25 cellular contexts compared by ENCODE assay signal in the genomic region with DNA sequence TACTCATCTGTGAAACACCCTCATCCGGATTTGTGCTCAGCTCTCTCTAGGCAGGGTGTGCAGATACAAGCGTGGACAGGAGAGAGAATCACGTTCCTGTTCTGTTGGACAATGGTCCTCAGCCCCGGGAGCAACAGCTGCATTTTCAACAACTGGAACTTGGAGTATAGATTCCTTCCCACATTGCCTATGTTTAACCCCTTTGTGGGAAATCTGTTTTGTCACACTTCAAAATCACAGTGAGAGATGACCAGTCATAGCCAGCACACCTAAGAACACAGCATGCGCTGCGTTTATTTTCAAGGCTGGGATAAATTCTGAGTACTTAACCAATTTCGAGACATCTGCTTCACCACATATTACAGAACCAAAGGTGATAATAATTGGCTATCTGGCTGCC. TPM values are rescaled to one million over a fixed set of nuclear protein-coding genes. Genes with fewer than 3 reads are reported as not detected.
DNase-seq lines count a peak whose midpoint lies in the region; ATAC-seq lines count a peak whose summit lies in the region.
"Had no signal": no experiment of that assay in that cellular context is flagged by ENCODE, and none has a peak within 500 bp of the region (broad histone marks: within the 10 kb centered on the region; RNA-seq: fewer than 3 reads in every experiment).

No MANE protein-coding gene starts in this region.

- H3K9me3 ChIP-seq in Karpas-422 (ENCODE audit: low read length) = no peaks in the 10 kb centered on the region
- no peaks in the 10 kb centered on the region for H3K9me3 ChIP-seq in SJCRH30 (replicated peaks)
- H3K9me3 ChIP-seq: BE2C, SK-N-SH had no signal

- H3K4me2 ChIP-seq in Karpas-422 (ENCODE audit: low read depth, low read length, poor library complexity, severe bottlenecking) = no peak overlapping the region
- H3K4me2 ChIP-seq: KMS-11, SK-N-SH had no signal

- peaks cover 14% of the 10 kb centered on the region for H3K4me1 ChIP-seq in Karpas-422 (ENCODE audit: low read length)
- H3K4me1 ChIP-seq in SJCRH30 = peaks cover 14% of the 10 kb centered on the region
- H3K4me1 ChIP-seq: BE2C had no signal

- H3K27ac ChIP-seq in Karpas-422 (ENCODE audit: low read length) (peak overlapping the region; percentile 41; the same call in 1 of the 2 replicates), SJCRH30 (peak overlapping the region; percentile 39; the same call in 1 of the 2 replicates)
- H3K27ac ChIP-seq: HL-60, KMS-11 had no signal

- no peak for ATAC-seq in naive B cell (ENCODE audit: low read depth in 2 of 2)
- no peak for ATAC-seq in stimulated activated effector memory CD8-positive, alpha-beta T cell treated with anti-CD3 and anti-CD28 coated beads, Interleukin-12 subunit alpha, Interleukin-12 subunit beta, amount 100 ng/mL, for 72 hours
- no peak for ATAC-seq in GM21367 (IDR thresholded peaks at IDR 0.05; ENCODE audit: unreplicated experiment)
- ATAC-seq: HCT116 had no signal

- H3K9ac ChIP-seq in Karpas-422 (ENCODE audit: low read length) = no peak overlapping the region
- H3K9ac ChIP-seq: KMS-11, SK-N-SH had no signal

- H3K27ac Mint-ChIP-seq in naive B cell = peak overlapping the region; percentile 16 to 66 (median 60)
- peak overlapping the region; percentile 6 for H3K27ac Mint-ChIP-seq in stimulated activated effector memory CD8-positive, alpha-beta T cell treated with anti-CD3 and anti-CD28 coated beads, Interleukin-12 subunit alpha, Interleukin-12 subunit beta, amount 100 ng/mL, for 72 hours

- H3K4me3 Mint-ChIP-seq in naive B cell = peak overlapping the region in 1 of 8 donors; percentile 16
- no peak overlapping the region for H3K4me3 Mint-ChIP-seq in stimulated activated effector memory CD8-positive, alpha-beta T cell treated with anti-CD3 and anti-CD28 coated beads, Interleukin-12 subunit alpha, Interleukin-12 subunit beta, amount 100 ng/mL, for 72 hours
- H3K4me3 Mint-ChIP-seq: CD14-positive monocyte had no signal

- H3K79me2 ChIP-seq in Karpas-422 (ENCODE audit: low read length) = no peaks in the 10 kb centered on the region

- peaks cover 24 to 69% (median 51%) of the 10 kb centered on the region in 3 donors for H3K4me1 Mint-ChIP-seq in naive B cell
- peaks cover 18% of the 10 kb centered on the region for H3K4me1 Mint-ChIP-seq in stimulated activated effector memory CD8-positive, alpha-beta T cell treated with anti-CD3 and anti-CD28 coated beads, Interleukin-12 subunit alpha, Interleukin-12 subunit beta, amount 100 ng/mL, for 72 hours

- DNase-seq in Karpas-422 (no peak), SJCRH30 (peak; percentile 53 to 84), naive B cell (no peak), A172 (ENCODE audit: low spot score) (no peak), activated gamma-delta T cell treated with Interleukin-2 at 50 U/mL for 16 hours (no peak)
- DNase-seq in stimulated activated effector memory CD8-positive, alpha-beta T cell treated with anti-CD3 and anti-CD28 coated beads, Interleukin-12 subunit alpha, Interleukin-12 subunit beta, amount 100 ng/mL, for 72 hours (ENCODE audit: low spot score in 2 of 2) = no peak
- DNase-seq: BE2C, DMS153, DND-41, NCI-H1048, NCI-H1436, NCI-H187, NCI-H2081 treated with DMSO at 0.1 percent for 48 hours, NCI-H2171, NCI-H524 treated with DMSO at 0.1 percent for 48 hours, NCI-H774, SIG-M5, SK-N-SH, SW 1271 had no signal

- H3K36me3 ChIP-seq in Karpas-422 (ENCODE audit: insufficient read depth, low read length) (peaks cover 11% of the 10 kb centered on the region), SJCRH30 (no peaks in the 10 kb centered on the region)
- H3K36me3 ChIP-seq: BE2C had no signal

- H3K4me3 ChIP-seq in Karpas-422 (ENCODE audit: low read length) (no peak overlapping the region), SJCRH30 (no peak overlapping the region)

- H3K27me3 Mint-ChIP-seq in naive B cell = no peaks in the 10 kb centered on the region

- H3K9me2 ChIP-seq in Karpas-422 (replicated peaks; ENCODE audit: insufficient read depth, low read length) = no peaks in the 10 kb centered on the region
- H3K9me2 ChIP-seq: SK-N-SH had no signal

- H4K20me1 ChIP-seq in Karpas-422 (ENCODE audit: insufficient read depth, low read depth, low read length) = no peaks in the 10 kb centered on the region

- no peak overlapping the region for H2AFZ ChIP-seq in Karpas-422 (ENCODE audit: low read length)

- peaks cover 0 to 1% (median 0%) of the 10 kb centered on the region in 7 donors for H3K9me3 Mint-ChIP-seq in naive B cell
- H3K9me3 Mint-ChIP-seq in stimulated activated effector memory CD8-positive, alpha-beta T cell treated with anti-CD3 and anti-CD28 coated beads, Interleukin-12 subunit alpha, Interleukin-12 subunit beta, amount 100 ng/mL, for 72 hours = no peaks in the 10 kb centered on the region
- H3K9me3 Mint-ChIP-seq: CD14-positive monocyte, IgD-negative memory B cell had no signal

- peaks cover 0 to 4% of the 10 kb centered on the region in 2 donors for H3K36me3 Mint-ChIP-seq in naive B cell
- H3K36me3 Mint-ChIP-seq in stimulated activated effector memory CD8-positive, alpha-beta T cell treated with anti-CD3 and anti-CD28 coated beads, Interleukin-12 subunit alpha, Interleukin-12 subunit beta, amount 100 ng/mL, for 72 hours = peaks cover 21% of the 10 kb centered on the region
- H3K36me3 Mint-ChIP-seq: IgD-negative memory B cell had no signal

- H3K27me3 ChIP-seq in Karpas-422 (ENCODE audit: low read length) = no peaks in the 10 kb centered on the region
- H3K27me3 ChIP-seq in SJCRH30 = no peaks in the 10 kb centered on the region

RNA-seq across cellular contexts. Expression of gene MAP3K8, which starts 32.5 kb away (rescaled TPM):
- 51.5 and 69.8 TPM in 2 replicates for total RNA-seq in Karpas-422 (2014; rRNA removed; shearing (Covaris generic); ENCODE audit: low replicate concordance)
- total RNA-seq in SJCRH30 (2014; rRNA removed; shearing (Covaris generic)) = 0.53 and 1.2 TPM in 2 replicates
- polyA plus RNA-seq in naive B cell (ENCODE audit: low read depth in 6 of 6) = 100 to 1,000 TPM in 2 of 6 donors, 10 to 100 TPM in 4; 75.2 to 122 (median 90.8) TPM
- 12.4 and 14.9 TPM in 2 replicates for total RNA-seq in A172 (2014; rRNA removed; shearing (Covaris generic))

Comparison
In these comparisons a context has a peak if more than half of its experiments do, and no peak if none do; other contexts are left out.
1. DNase-seq: peak in SJCRH30 (2 of 2); none in Karpas-422 (single experiment), naive B cell (single experiment), stimulated activated effector memory CD8-positive, alpha-beta T cell treated with anti-CD3 and anti-CD28 coated beads, Interleukin-12 subunit alpha, Interleukin-12 subunit beta, amount 100 ng/mL, for 72 hours (0 of 2), A172 (single experiment) and activated gamma-delta T cell treated with Interleukin-2 at 50 U/mL for 16 hours (single experiment).